In the genomic region with DNA sequence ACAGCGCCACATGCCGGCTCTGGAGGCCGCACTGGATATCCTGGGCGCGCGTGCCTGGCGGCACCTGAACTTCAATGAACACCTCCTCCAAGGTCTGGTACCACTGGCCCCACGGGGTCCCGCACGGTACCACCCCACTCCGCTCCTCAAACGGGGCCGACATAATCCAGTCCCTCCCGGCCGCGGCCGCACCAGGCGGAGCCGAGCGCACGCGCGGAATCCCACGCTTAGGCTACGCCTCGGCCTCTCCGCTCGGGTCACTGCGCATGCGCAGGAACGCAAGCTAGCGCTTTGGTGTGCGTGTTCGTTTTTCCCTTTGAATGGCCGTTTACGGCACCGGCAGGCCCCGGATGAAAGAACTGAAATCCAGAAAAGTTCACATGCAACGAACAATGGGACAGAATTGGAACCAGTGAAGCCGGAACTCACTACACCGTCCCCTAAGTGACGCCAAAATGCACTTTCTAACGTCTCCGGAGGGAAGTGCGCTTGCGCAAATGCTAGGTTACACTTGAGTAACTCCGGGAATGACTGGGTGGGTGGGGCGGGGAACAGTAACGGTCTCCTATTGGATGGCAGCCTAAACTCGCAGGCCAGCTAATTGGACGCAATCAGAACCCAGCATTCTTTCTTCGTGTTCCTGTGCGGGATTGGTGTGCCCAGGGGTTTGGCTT, we compare ENCODE assay signal across 8 cellular contexts. TPM values are rescaled to one million over a fixed set of nuclear protein-coding genes. Genes with fewer than 3 reads are reported as not detected.
DNase-seq lines count a peak whose midpoint lies in the region; ATAC-seq and TF ChIP-seq lines count a peak whose summit lies in the region.

A gene with protein sequence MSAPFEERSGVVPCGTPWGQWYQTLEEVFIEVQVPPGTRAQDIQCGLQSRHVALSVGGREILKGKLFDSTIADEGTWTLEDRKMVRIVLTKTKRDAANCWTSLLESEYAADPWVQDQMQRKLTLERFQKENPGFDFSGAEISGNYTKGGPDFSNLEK (minus strand): TSS at position 215 of the 674 bp plus-strand sequence. CDS start 52 bp downstream, at position 163.

- ATAC-seq in gastroesophageal sphincter: peak; percentile 97

- no peak for TF ChIP-seq EP300 in gastroesophageal sphincter (IDR thresholded peaks at IDR 0.05)

- H3K27ac ChIP-seq in gastroesophageal sphincter (peak within 1 kb of the TSS; percentile 90 to 97 (median 94)), neutrophil (peak within 1 kb of the TSS; percentile 81)

- POLR2A ChIA-PET in HEK293T (lab: Yijun Ruan, JAX): interaction anchor here (0.6 to 6.4 kb wide), 20 partner anchors 8 to 900 kb away, joined by 3 to 129 read pairs (median 4); a partner anchor contains a TSS

- WGBS in gastroesophageal sphincter (ENCODE audit: low coverage in 1 of 2), 2 donors: 0 to 1% methylated on average over 11 to 12 of the region's 53 CpGs

- peaks cover 40% of the 10 kb centered on the region for H3K36me3 Mint-ChIP-seq in activated naive CD4-positive, alpha-beta T cell treated with anti-CD3 and anti-CD28 coated beads for 36 hours (ENCODE audit: low read depth)

- H3K4me1 ChIP-seq in gastroesophageal sphincter: peaks cover 0 to 42% (median 20%) of the 10 kb centered on the region in 3 donors
- H3K4me1 ChIP-seq in neutrophil (ENCODE audit: control insufficient read depth in 1 of 2, insufficient read depth in 1 of 2, low read depth in 1 of 2, low read length in 1 of 2): peaks cover 29% of the 10 kb centered on the region in 2 experiments

- no peaks in the 10 kb centered on the region for H3K27me3 Mint-ChIP-seq in activated naive CD4-positive, alpha-beta T cell treated with anti-CD3 and anti-CD28 coated beads for 36 hours (ENCODE audit: low read depth)

- intact Hi-C loops in activated naive CD4-positive, alpha-beta T cell treated with anti-CD3 and anti-CD28 coated beads for 36 hours (cut with micrococcal nuclease): loop anchor here (1.0 kb wide), 3 partner anchors 10 to 45 kb away; a partner anchor contains a TSS

- H3K9me3 ChIP-seq in gastroesophageal sphincter (no peaks in the 10 kb centered on the region), neutrophil (no peaks in the 10 kb centered on the region)

- H3K9me3 Mint-ChIP-seq in activated naive CD4-positive, alpha-beta T cell treated with anti-CD3 and anti-CD28 coated beads for 36 hours: no peaks in the 10 kb centered on the region

- peak within 1 kb of the TSS; percentile 100 for H3K27ac Mint-ChIP-seq in activated naive CD4-positive, alpha-beta T cell treated with anti-CD3 and anti-CD28 coated beads for 36 hours

- H3K4me3 ChIP-seq in gastroesophageal sphincter: peak within 1 kb of the TSS; percentile 69 to 86
- peak within 1 kb of the TSS; percentile 85 to 91 for H3K4me3 ChIP-seq in neutrophil (ENCODE audit: low read depth in 1 of 2, low read length in 1 of 2)

- in situ Hi-C loops in SK-MEL-5 (cut with HindIII; ENCODE audit: low pct_unique_long_range_greater_than_20kb, low sequenced_read_pairs): no loop called here

- H3K27me3 ChIP-seq in gastroesophageal sphincter (no peaks in the 10 kb centered on the region), neutrophil (no peaks in the 10 kb centered on the region)

- peak; percentile 99 for DNase-seq in GM04504 (ENCODE audit: low read depth)
- DNase-seq in HEK293T (ENCODE audit: extremely low spot score): peak; percentile 84
- DNase-seq in MV-4-11 (lab: John Stamatoyannopoulos, UW): peak; percentile 99
- peak; percentile 97 for DNase-seq in SK-MEL-5 (ENCODE audit: low read depth, low spot score)
- peak; percentile 96 for DNase-seq in activated naive CD4-positive, alpha-beta T cell treated with anti-CD3 and anti-CD28 coated beads for 36 hours
- DNase-seq in superior temporal gyrus (ENCODE audit: extremely low spot score): peak; percentile 99

- H3K36me3 ChIP-seq in gastroesophageal sphincter (peaks cover 0 to 12% of the 10 kb centered on the region in 2 donors), neutrophil (no peaks in the 10 kb centered on the region)

- TF ChIP-seq CTCF in gastroesophageal sphincter (IDR thresholded peaks at IDR 0.05) (peak in 3 of 4 experiments; percentile 26 to 61 (median 38)), neutrophil (IDR thresholded peaks at IDR 0.05) (peak; percentile 46)

- peak within 1 kb of the TSS; percentile 94 for H3K4me3 Mint-ChIP-seq in activated naive CD4-positive, alpha-beta T cell treated with anti-CD3 and anti-CD28 coated beads for 36 hours

- H3K4me1 Mint-ChIP-seq in activated naive CD4-positive, alpha-beta T cell treated with anti-CD3 and anti-CD28 coated beads for 36 hours (ENCODE audit: low read depth): peaks cover 28% of the 10 kb centered on the region

- CTCF ChIA-PET in HEK293T (lab: Yijun Ruan, JAX): interaction anchor here (0.6 to 0.7 kb wide), 2 partner anchors 48 to 1758 kb away, joined by 3 read pairs; no protein-coding TSS in a partner anchor
- CTCF ChIA-PET in activated naive CD4-positive, alpha-beta T cell treated with anti-CD3 and anti-CD28 coated beads for 36 hours (lab: Charles Lee): interaction anchor here (0.6 to 3.1 kb wide), 8 partner anchors 8 to 50 kb away, joined by 3 to 18 read pairs (median 4); a partner anchor contains a TSS

- peak; percentile 88 to 93 for TF ChIP-seq POLR2A in gastroesophageal sphincter (IDR thresholded peaks at IDR 0.05)

TF ChIP-seq in HEK293T, 16 proteins besides CTCF, POLR2A, EP300 and RAD21:
- TF ChIP-seq LEF1 (IDR thresholded peaks at IDR 0.05; ENCODE audit: borderline replicate concordance) (no peak), HDGF (IDR thresholded peaks at IDR 0.05; ENCODE audit: borderline replicate concordance) (no peak), TARDBP (IDR thresholded peaks at IDR 0.05) (no peak), SUZ12 (IDR thresholded peaks at IDR 0.05) (no peak), ZNF384 (IDR thresholded peaks at IDR 0.05) (no peak), ELF4 (IDR thresholded peaks at IDR 0.05) (peak; percentile 40; the same call in 1 of the 2 replicates), CTBP1 (IDR thresholded peaks at IDR 0.05; ENCODE audit: borderline replicate concordance) (no peak), NFRKB (IDR thresholded peaks at IDR 0.05) (no peak), SP1 (IDR thresholded peaks at IDR 0.05) (no peak), BHLHE40 (IDR thresholded peaks at IDR 0.05; ENCODE audit: borderline replicate concordance) (no peak), FOXM1 (IDR thresholded peaks at IDR 0.05; ENCODE audit: borderline replicate concordance) (peak; percentile 78), L3MBTL2 (conservative IDR thresholded peaks at IDR 0.05) (peak; percentile 90), ARNT (IDR thresholded peaks at IDR 0.05) (no peak), FOXK2 (IDR thresholded peaks at IDR 0.05) (no peak), FOXA1 (IDR thresholded peaks at IDR 0.05) (no peak)
- TF ChIP-seq, protein P1, sequence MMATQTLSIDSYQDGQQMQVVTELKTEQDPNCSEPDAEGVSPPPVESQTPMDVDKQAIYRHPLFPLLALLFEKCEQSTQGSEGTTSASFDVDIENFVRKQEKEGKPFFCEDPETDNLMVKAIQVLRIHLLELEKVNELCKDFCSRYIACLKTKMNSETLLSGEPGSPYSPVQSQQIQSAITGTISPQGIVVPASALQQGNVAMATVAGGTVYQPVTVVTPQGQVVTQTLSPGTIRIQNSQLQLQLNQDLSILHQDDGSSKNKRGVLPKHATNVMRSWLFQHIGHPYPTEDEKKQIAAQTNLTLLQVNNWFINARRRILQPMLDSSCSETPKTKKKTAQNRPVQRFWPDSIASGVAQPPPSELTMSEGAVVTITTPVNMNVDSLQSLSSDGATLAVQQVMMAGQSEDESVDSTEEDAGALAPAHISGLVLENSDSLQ (IDR thresholded peaks at IDR 0.05): no peak
TF ChIP-seq in HEK293T: peak in this region for 3.

RNA-seq across cellular contexts. Expression of the gene that starts here (rescaled TPM):
- total RNA-seq in SK-MEL-5 (2014; rRNA removed; shearing (Covaris generic)): 6.1 and 6.3 TPM in 2 replicates
- polyA plus RNA-seq in SK-MEL-5 (2015; cell fraction: cytosol; rRNA removed): 2.9 and 3.7 TPM in 2 replicates
- 12.8 and 13.5 TPM in 2 replicates for polyA plus RNA-seq in SK-MEL-5 (2015; cell fraction: nucleus; rRNA removed)
- 10 to 100 TPM; 51.5 to 55.5 TPM for total RNA-seq in activated naive CD4-positive, alpha-beta T cell treated with anti-CD3 and anti-CD28 coated beads for 36 hours
- 10 to 100 TPM in 1 of 4 donors, 1 to 10 TPM in 3; 8.9 to 13.2 (median 9.4) TPM for total RNA-seq in gastroesophageal sphincter

Comparison
In these comparisons a context has a peak if more than half of its experiments do, and no peak if none do; other contexts are left out.
1. Peak in every context shown above with its lines: DNase-seq, ATAC-seq, H3K4me3 ChIP-seq and H3K27ac ChIP-seq.